9 cellular contexts compared by ENCODE assay signal in the genomic region with DNA sequence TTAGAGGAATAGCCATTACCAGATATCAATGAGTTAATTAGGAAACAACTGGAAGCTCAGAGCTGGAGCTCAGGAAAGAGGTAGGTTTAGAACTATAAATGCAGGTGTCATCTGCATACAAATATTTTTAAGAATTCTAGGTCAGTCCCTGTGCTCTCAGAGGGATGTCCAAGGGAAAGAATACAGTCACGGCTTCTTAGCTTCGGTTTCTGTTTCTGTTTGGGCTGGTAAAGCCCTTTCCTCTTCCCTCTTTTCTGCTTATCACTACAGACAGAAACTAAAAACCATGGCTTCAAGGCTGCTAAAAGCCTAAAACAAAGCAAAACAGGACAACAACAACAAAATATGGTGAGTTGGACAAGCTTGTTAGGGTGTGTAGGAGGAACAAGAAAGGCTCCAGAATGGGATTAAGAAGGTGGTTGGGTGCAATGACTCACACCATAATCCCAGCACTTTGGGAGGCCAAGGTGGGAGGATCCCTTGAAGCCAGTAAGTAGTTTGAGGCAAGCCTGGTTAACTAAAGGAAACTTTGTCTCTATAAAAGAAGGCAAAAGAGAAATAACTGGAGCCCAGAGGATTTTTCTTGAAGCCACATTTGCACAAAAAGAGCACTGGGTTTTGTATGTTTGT.
DNase-seq lines count a peak whose midpoint lies in the region; ATAC-seq, FAIRE-seq and TF ChIP-seq lines count a peak whose summit lies in the region.
"Had no signal": no experiment of that assay in that cellular context is flagged by ENCODE, and none has a peak within 500 bp of the region (broad histone marks: within the 10 kb centered on the region; RNA-seq: fewer than 3 reads in every experiment).

No MANE protein-coding gene starts in this region.

- H2BK5ac ChIP-seq in H1 (ENCODE audit: low read depth, low read length) = no peak overlapping the region

- H2BK15ac ChIP-seq in H1 (ENCODE audit: low read length) = no peak overlapping the region

- 95% methylated on average over 2 of the region's 2 CpGs; no CpG with 5 or more reads in 1 of the 2 experiments for WGBS in H1 (ENCODE audit: extremely low coverage in 1 of 2, insufficient coverage in 1 of 2, insufficient read length in 1 of 2, insufficient replicate concordance in 2 of 2, low coverage in 1 of 2, low lambda C conversion rate in 2 of 2, missing lambda C conversion rate in 1 of 2), 2 experiments

- no TSS peak for BruUV-seq in PC-3 (replicated peaks; lab: Mats Ljungman, UMichigan)

- H3K14ac ChIP-seq in H1 (ENCODE audit: insufficient read length) = no peak overlapping the region

- no peaks in the 10 kb centered on the region for H3K79me1 ChIP-seq in H1 (ENCODE audit: low read depth, low read length)

- no peak for TF ChIP-seq CTCF in H1 (IDR thresholded peaks at IDR 0.05; ENCODE audit: control extremely low read depth in 1 of 3, insufficient read depth in 1 of 3, low read depth in 1 of 3, low read length in 3 of 3)
- no peak for TF ChIP-seq CTCF in colonic mucosa (IDR thresholded peaks at IDR 0.05)
- no peak for TF ChIP-seq CTCF in PC-3 (conservative IDR thresholded peaks at IDR 0.05; ENCODE audit: low read depth, low read length)
- no peak for TF ChIP-seq CTCF in lower lobe of right lung (IDR thresholded peaks at IDR 0.05)

- no peak overlapping the region for H3K56ac ChIP-seq in H1 (replicated peaks; ENCODE audit: insufficient read length, low read depth, low read length)

- no peaks in the 10 kb centered on the region for H3K27me3 ChIP-seq in H1 (replicated peaks in 1 of 4; ENCODE audit: control insufficient read depth in 3 of 4, extremely low read depth in 1 of 4, insufficient read depth in 3 of 4, low read length in 3 of 4)
- no peaks in the 10 kb centered on the region for H3K27me3 ChIP-seq in colonic mucosa
- H3K27me3 ChIP-seq in PC-3 (ENCODE audit: low read length) = no peaks in the 10 kb centered on the region
- no peaks in the 10 kb centered on the region for H3K27me3 ChIP-seq in lower lobe of right lung (ENCODE audit: low read depth)
- H3K27me3 ChIP-seq: Peyer's patch had no signal

- peak; percentile 95 for ATAC-seq in GM18519 (IDR thresholded peaks at IDR 0.05; ENCODE audit: low FRiP score, unreplicated experiment)
- peak; percentile 92 for ATAC-seq in GM21526 (IDR thresholded peaks at IDR 0.05; ENCODE audit: low FRiP score, unreplicated experiment)
- peak; percentile 89 for ATAC-seq in HG03460 (IDR thresholded peaks at IDR 0.05; ENCODE audit: unreplicated experiment)
- ATAC-seq in PC-3 = no peak
- no peak for ATAC-seq in lower lobe of right lung

- DNase-seq in H1 (ENCODE audit: low read depth in 1 of 2, low spot score in 2 of 2) = no peak
- no peak for DNase-seq in effector CD4-positive, alpha-beta T cell
- DNase-seq in colonic mucosa = no peak
- DNase-seq in PC-3 = no peak
- DNase-seq in lower lobe of right lung = no peak
- DNase-seq: Peyer's patch had no signal

- no peak for TF ChIP-seq POLR2A in H1 (IDR thresholded peaks at IDR 0.05; ENCODE audit: control extremely low read depth in 1 of 2, low read depth in 2 of 2, low read length in 2 of 2)

- H4K8ac ChIP-seq in H1 (ENCODE audit: extremely low read depth, insufficient read depth, low read length) = no peak overlapping the region

- intact Hi-C loops in colonic mucosa (cut with DNase I) = no loop called here
- intact Hi-C loops in PC-3 (cut with micrococcal nuclease) = no loop called here
- intact Hi-C loops in lower lobe of right lung (cut with DNase I) = no loop called here

- H3K9me3 ChIP-seq in H1 (ENCODE audit: insufficient read depth in 2 of 2, low read depth in 1 of 2, low read length in 1 of 2) = no peaks in the 10 kb centered on the region
- H3K9me3 ChIP-seq in colonic mucosa = no peaks in the 10 kb centered on the region
- H3K9me3 ChIP-seq in PC-3 (ENCODE audit: low read length) = no peaks in the 10 kb centered on the region
- no peaks in the 10 kb centered on the region for H3K9me3 ChIP-seq in lower lobe of right lung
- H3K9me3 ChIP-seq: Peyer's patch had no signal

- H2AFZ ChIP-seq in H1 (ENCODE audit: low read length) = peak overlapping the region; percentile 74; the same call in 1 of the 2 replicates
- no peak overlapping the region for H2AFZ ChIP-seq in PC-3 (ENCODE audit: low read length)

- CTCF ChIA-PET in H1 (lab: Charles Lee; ENCODE audit: partially characterized antibody) = interaction anchor here (0.7 to 1.1 kb wide), 2 partner anchors 15 to 44 kb away, joined by 3 read pairs; no protein-coding TSS in a partner anchor
- CTCF ChIA-PET in PC-3 (lab: Charles Lee) = no interaction called here

- no peak for TF ChIP-seq EP300 in H1 (IDR thresholded peaks at IDR 0.05; ENCODE audit: borderline replicate concordance in 1 of 2, low read depth in 2 of 2, low read length in 2 of 2)

- H3K4me1 ChIP-seq in H1 (replicated peaks in 1 of 4; ENCODE audit: control insufficient read depth in 3 of 4, insufficient read depth in 4 of 4, low read length in 3 of 4) = no peaks in the 10 kb centered on the region
- H3K4me1 ChIP-seq in colonic mucosa = no peaks in the 10 kb centered on the region
- H3K4me1 ChIP-seq in PC-3 (ENCODE audit: insufficient read depth, low read length) = no peaks in the 10 kb centered on the region
- peaks cover 7% of the 10 kb centered on the region for H3K4me1 ChIP-seq in lower lobe of right lung
- H3K4me1 ChIP-seq: Peyer's patch had no signal

- H3K27ac ChIP-seq in H1 (ENCODE audit: low read depth, low read length) = no peak overlapping the region
- H3K27ac ChIP-seq in colonic mucosa = no peak overlapping the region
- no peak overlapping the region for H3K27ac ChIP-seq in PC-3 (ENCODE audit: low read length)
- H3K27ac ChIP-seq in lower lobe of right lung = no peak overlapping the region

- no peak overlapping the region for H4K5ac ChIP-seq in H1 (ENCODE audit: insufficient read length, low read depth, low read length)

- no peak overlapping the region for H3K23ac ChIP-seq in H1 (ENCODE audit: insufficient read length)

- POLR2A ChIA-PET in H1 (lab: Charles Lee; ENCODE audit: partially characterized antibody) (no interaction called here), PC-3 (lab: Charles Lee; ENCODE audit: unreplicated experiment) (interaction anchor here (0.6 kb wide), 1 partner anchor 26 kb away, joined by 3 read pairs; no protein-coding TSS in a partner anchor)

- H2BK120ac ChIP-seq in H1 (replicated peaks; ENCODE audit: low read depth, low read length) = no peak overlapping the region

- H3K23me2 ChIP-seq in H1 (ENCODE audit: low read depth, low read length) = no peaks in the 10 kb centered on the region

- H3K4me3 ChIP-seq in H1 (ENCODE audit: extremely low read depth in 1 of 4, insufficient read depth in 2 of 4, low read depth in 3 of 4, low read length in 4 of 4) = no peak overlapping the region
- no peak overlapping the region for H3K4me3 ChIP-seq in colonic mucosa
- no peak overlapping the region for H3K4me3 ChIP-seq in PC-3 (ENCODE audit: low read length)
- H3K4me3 ChIP-seq in lower lobe of right lung = no peak overlapping the region
- H3K4me3 ChIP-seq: Peyer's patch had no signal

- no peak overlapping the region for H3K4ac ChIP-seq in H1 (replicated peaks; ENCODE audit: insufficient read length, low read depth, low read length)

- TF ChIP-seq RAD21 in H1 (IDR thresholded peaks at IDR 0.05 in 1 of 2, conservative IDR thresholded peaks at IDR 0.05 in 1 of 2; ENCODE audit: low read depth in 2 of 2, low read length in 2 of 2) = no peak

- H4K20me1 ChIP-seq in H1 (replicated peaks in 1 of 2; ENCODE audit: control insufficient read depth in 1 of 2, insufficient read depth in 2 of 2, low read length in 2 of 2) (no peaks in the 10 kb centered on the region), PC-3 (ENCODE audit: low read length) (no peaks in the 10 kb centered on the region)

- H3K36me3 ChIP-seq in H1 (ENCODE audit: control insufficient read depth in 2 of 4, insufficient read depth in 4 of 4, low read length in 3 of 4) = no peaks in the 10 kb centered on the region
- H3K36me3 ChIP-seq in colonic mucosa = no peaks in the 10 kb centered on the region
- no peaks in the 10 kb centered on the region for H3K36me3 ChIP-seq in PC-3 (ENCODE audit: low read depth, low read length)
- no peaks in the 10 kb centered on the region for H3K36me3 ChIP-seq in lower lobe of right lung
- H3K36me3 ChIP-seq: Peyer's patch had no signal

- no peak overlapping the region for H2AK5ac ChIP-seq in H1 (ENCODE audit: low read depth, low read length)

- no peak for FAIRE-seq in H1 (lab: Jason Lieb, UNC)

- H3K9ac ChIP-seq in H1 (replicated peaks in 1 of 4; ENCODE audit: extremely low read depth in 1 of 4, low read depth in 3 of 4, low read length in 3 of 4) = no peak overlapping the region
- H3K9ac ChIP-seq in colonic mucosa (ENCODE audit: low read depth in 2 of 2, low read length in 2 of 2) = no peak overlapping the region
- no peak overlapping the region for H3K9ac ChIP-seq in PC-3 (ENCODE audit: low read length)

- no peak overlapping the region for H3K18ac ChIP-seq in H1 (ENCODE audit: extremely low read depth, low read length)

- H3K4me2 ChIP-seq in H1 (ENCODE audit: insufficient read depth in 1 of 2, low read depth in 2 of 2, low read length in 2 of 2) (no peak overlapping the region), PC-3 (ENCODE audit: low read length) (no peak overlapping the region)

- no peak overlapping the region for H2BK12ac ChIP-seq in H1 (ENCODE audit: low read depth, low read length)

- H3K79me2 ChIP-seq in H1 (ENCODE audit: control insufficient read depth in 1 of 2, insufficient read depth in 2 of 2, low read length in 2 of 2) (no peaks in the 10 kb centered on the region), PC-3 (ENCODE audit: low read length) (no peaks in the 10 kb centered on the region)

- no peaks in the 10 kb centered on the region for H3F3A ChIP-seq in PC-3 (ENCODE audit: low read length, unreplicated experiment)

- H2BK20ac ChIP-seq in H1 (ENCODE audit: low read length) = no peak overlapping the region

- H4K91ac ChIP-seq in H1 (replicated peaks; ENCODE audit: insufficient read length, low read length) = no peak overlapping the region

- H3K9me2 ChIP-seq in PC-3 (replicated peaks; ENCODE audit: low read length) = no peaks in the 10 kb centered on the region

TF ChIP-seq in H1, 55 proteins besides CTCF, POLR2A, EP300 and RAD21 (continues in another document):
- TF ChIP-seq CREB1 (IDR thresholded peaks at IDR 0.05) = no peak
- no peak for TF ChIP-seq CTBP2 (IDR thresholded peaks at IDR 0.05; ENCODE audit: borderline replicate concordance, insufficient read depth, insufficient read length, low read length)
- no peak for TF ChIP-seq TCF12 (IDR thresholded peaks at IDR 0.05; ENCODE audit: low read depth, low read length)
- no peak for TF ChIP-seq ZNF274 (IDR thresholded peaks at IDR 0.05; ENCODE audit: borderline replicate concordance, extremely low read depth, low read length)
- TF ChIP-seq CEBPB (IDR thresholded peaks at IDR 0.05; ENCODE audit: low read depth, low read length) = no peak
- TF ChIP-seq CBX5 (IDR thresholded peaks at IDR 0.05; ENCODE audit: low read depth, low read length) = no peak
- no peak for TF ChIP-seq SP4 (IDR thresholded peaks at IDR 0.05; ENCODE audit: low read length)
- no peak for TF ChIP-seq RXRA (IDR thresholded peaks at IDR 0.05; ENCODE audit: insufficient read depth, low read depth, low read length)
- TF ChIP-seq HDAC6 (IDR thresholded peaks at IDR 0.05; ENCODE audit: low read depth, low read length) = no peak
- no peak for TF ChIP-seq SP2 (IDR thresholded peaks at IDR 0.05; ENCODE audit: low read length)

Comparison
In these comparisons a context has a peak if more than half of its experiments do, and no peak if none do; other contexts are left out.
1. ATAC-seq: peak in GM18519 (single experiment), GM21526 (single experiment) and HG03460 (single experiment); none in PC-3 (single experiment) and lower lobe of right lung (0 of 2).